Comparison of ENCODE assay signal across 17 cellular contexts in genomic region chr21:28953247-28953646, GRCh38. TPM values are rescaled to one million over a fixed set of nuclear protein-coding genes. Genes with fewer than 3 reads are reported as not detected.
A peak's percentile ranks its signal among the peaks of the same experiment; 100 is the strongest.
DNase-seq lines count a peak whose midpoint lies in the region; ATAC-seq lines count a peak whose summit lies in the region.
"Had no signal": no experiment of that assay in that cellular context is flagged by ENCODE, and none has a peak within 500 bp of the region (broad histone marks: within the 10 kb centered on the region; RNA-seq: fewer than 3 reads in every experiment).

No MANE protein-coding gene starts in this region.

- ATAC-seq in GM18502 (IDR thresholded peaks at IDR 0.05; ENCODE audit: poor library complexity, unreplicated experiment) (peak; percentile 77), GM19351 (IDR thresholded peaks at IDR 0.05; ENCODE audit: unreplicated experiment) (peak; percentile 88), HG02759 (IDR thresholded peaks at IDR 0.05; ENCODE audit: unreplicated experiment) (peak; percentile 69), HG03565 (IDR thresholded peaks at IDR 0.05; ENCODE audit: unreplicated experiment) (peak; percentile 70), GM19467 (IDR thresholded peaks at IDR 0.05; ENCODE audit: unreplicated experiment) (no peak), Right ventricle myocardium inferior (no peak)
- ATAC-seq: stimulated activated memory B cell treated with anti-CD40 and anti-IgM and Interleukin-4, amounts not matched to agents 10 μg/mL and 1 μg/mL and 100 μg/mL, for 72 hours had no signal

- no peak for DNase-seq in islet precursor cell
- DNase-seq in Right ventricle myocardium inferior (ENCODE audit: missing footprints) = no peak
- DNase-seq in NCI-H526 (lab: John Stamatoyannopoulos, UW) = no peak
- DNase-seq: activated naive CD4-positive, alpha-beta T cell treated with Interleukin-2 at 50 U/mL for 16 hours; Caco-2; KBM-7; kidney; NCI-H2227 treated with DMSO at 0.1 percent for 48 hours; spleen; T-cell; WERI-Rb-1 had no signal

- intact Hi-C loops in Right ventricle myocardium inferior (cut with DNase I) = no loop called here

RNA-seq across cellular contexts. Expression of gene LTN1, which starts 39.4 kb away (rescaled TPM):
- total RNA-seq in Right ventricle myocardium inferior = 16.6 TPM

Comparison
In these comparisons a context has a peak if more than half of its experiments do, and no peak if none do; other contexts are left out.
1. ATAC-seq: peak in GM18502 (single experiment), GM19351 (single experiment), HG02759 (single experiment) and HG03565 (single experiment); none in GM19467 (single experiment) and Right ventricle myocardium inferior (single experiment).